ENCODE assay signal across 9 cellular contexts in the genomic region with DNA sequence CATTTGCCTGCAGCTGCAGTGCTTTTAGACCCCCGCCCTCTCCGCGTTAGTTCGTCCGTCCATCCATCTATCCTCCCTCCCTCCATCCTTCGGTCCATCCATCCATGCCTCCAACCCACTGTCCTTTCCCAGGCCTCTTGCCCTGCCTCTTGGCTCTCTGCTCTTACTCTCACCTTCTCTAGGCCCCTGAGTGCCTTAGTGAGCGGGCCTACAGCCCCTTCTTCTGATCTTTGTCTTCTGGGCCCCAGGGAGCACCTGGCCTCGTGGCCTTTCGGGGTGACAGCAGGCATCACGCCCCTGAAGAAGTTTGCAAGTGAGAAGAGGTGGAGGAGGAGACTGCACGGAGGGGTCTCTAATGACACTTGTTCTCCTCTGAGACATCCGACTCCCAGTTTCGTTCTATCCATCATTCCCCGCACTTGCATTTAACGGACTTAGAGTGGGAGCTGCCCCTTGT. TPM values are rescaled to one million over a fixed set of nuclear protein-coding genes. Genes with fewer than 3 reads are reported as not detected.
A peak's percentile ranks its signal among the peaks of the same experiment; 100 is the strongest.
DNase-seq lines count a peak whose midpoint lies in the region; ATAC-seq, FAIRE-seq and TF ChIP-seq lines count a peak whose summit lies in the region.
"Had no signal": no experiment of that assay in that cellular context is flagged by ENCODE, and none has a peak within 500 bp of the region (broad histone marks: within the 10 kb centered on the region; RNA-seq: fewer than 3 reads in every experiment).

No MANE protein-coding gene starts in this region.

- FAIRE-seq in small intestine (lab: Jason Lieb, UNC): no peak
- FAIRE-seq: A204.1 had no signal

- ATAC-seq in GM19035 (IDR thresholded peaks at IDR 0.05; ENCODE audit: unreplicated experiment) (no peak), HG02938 (IDR thresholded peaks at IDR 0.05; ENCODE audit: unreplicated experiment) (no peak)

- WGBS in small intestine, 3 donors: 22 to 25% (median 23%) methylated on average over 15 of the region's 15 CpGs

- TF ChIP-seq CTCF in WERI-Rb-1 (IDR thresholded peaks at IDR 0.05; ENCODE audit: low read depth, low read length) (no peak), left ventricle myocardium inferior (IDR thresholded peaks at IDR 0.05; ENCODE audit: borderline replicate concordance) (no peak)

- H3K4me3 ChIP-seq in WERI-Rb-1 (ENCODE audit: low read depth, low read length) (peak overlapping the region; percentile 89), left ventricle myocardium inferior (peak overlapping the region; percentile 79), small intestine (ENCODE audit: low read depth in 1 of 2, low read length in 2 of 2) (peak overlapping the region; percentile 62 to 64)

- H3K36me3 ChIP-seq in WERI-Rb-1 (peaks cover 46% of the 10 kb centered on the region), left ventricle myocardium inferior (peaks cover 17% of the 10 kb centered on the region), small intestine (ENCODE audit: control insufficient read depth in 2 of 2, insufficient read depth in 2 of 2, low read length in 2 of 2) (no peaks in the 10 kb centered on the region)

- no peaks in the 10 kb centered on the region for H3K9me3 ChIP-seq in WERI-Rb-1 (ENCODE audit: severe bottlenecking)
- no peaks in the 10 kb centered on the region for H3K9me3 ChIP-seq in left ventricle myocardium inferior (replicated peaks)
- H3K9me3 ChIP-seq in small intestine (ENCODE audit: control insufficient read depth, low read depth): no peaks in the 10 kb centered on the region

- intact Hi-C loops in left ventricle myocardium inferior (cut with micrococcal nuclease): no loop called here

- no peaks in the 10 kb centered on the region for H3K27me3 ChIP-seq in WERI-Rb-1 (ENCODE audit: insufficient read depth, low read depth, severe bottlenecking)
- no peaks in the 10 kb centered on the region for H3K27me3 ChIP-seq in left ventricle myocardium inferior (ENCODE audit: low read depth)
- no peaks in the 10 kb centered on the region for H3K27me3 ChIP-seq in small intestine (ENCODE audit: control insufficient read depth in 2 of 2, insufficient read depth in 2 of 2, low read length in 2 of 2)

- H3K27ac ChIP-seq in WERI-Rb-1 (peak overlapping the region; percentile 100), left ventricle myocardium inferior (replicated peaks) (peak overlapping the region; percentile 98), small intestine (ENCODE audit: low read depth in 1 of 2, low read length in 1 of 2) (no peak overlapping the region)

- H3K4me1 ChIP-seq in left ventricle myocardium inferior (peaks cover 23% of the 10 kb centered on the region), small intestine (ENCODE audit: control insufficient read depth in 2 of 2, insufficient read depth in 1 of 2, low read depth in 1 of 2, low read length in 1 of 2) (peaks cover 0 to 6% of the 10 kb centered on the region in 2 donors)

- DNase-seq in DMS 273 (lab: John Stamatoyannopoulos, UW; ENCODE audit: unreplicated experiment): peak; percentile 63
- DNase-seq in DMS 273 treated with DMSO at 0.1 percent for 48 hours (lab: John Stamatoyannopoulos, UW): no peak
- no peak for DNase-seq in WERI-Rb-1
- DNase-seq in left ventricle myocardium inferior: no peak
- no peak for DNase-seq in small intestine
- DNase-seq in retina: no peak

RNA-seq across cellular contexts. Expression of a gene that starts 0.8 kb away (rescaled TPM):
- 2.1 TPM for total RNA-seq in left ventricle myocardium inferior
- polyA plus RNA-seq in small intestine: 1 to 10 TPM; 4.8 to 8.9 (median 7.0) TPM

RNA-seq across cellular contexts. Expression of a gene that starts 9.3 kb away (rescaled TPM):
- total RNA-seq in left ventricle myocardium inferior: 4.6 TPM
- 1 to 10 TPM; 5.1 to 8.6 (median 6.5) TPM for polyA plus RNA-seq in small intestine

RNA-seq across cellular contexts. Expression of a gene that starts 18.2 kb away (rescaled TPM):
- 25.3 TPM for total RNA-seq in left ventricle myocardium inferior
- polyA plus RNA-seq in small intestine: under 1 TPM in 1 of 3 donors, not detected in 2; 0.67 TPM

RNA-seq across cellular contexts. Expression of a gene that starts 25.0 kb away (rescaled TPM):
- total RNA-seq in left ventricle myocardium inferior: 19.4 TPM
- polyA plus RNA-seq in small intestine: 1 to 10 TPM; 1.6 to 2.9 (median 2.8) TPM

RNA-seq across cellular contexts. Expression of a gene that starts 55.1 kb away (rescaled TPM):
- total RNA-seq in left ventricle myocardium inferior: 0.08 TPM
- under 1 TPM in 1 of 3 donors, not detected in 2; 0.09 TPM for polyA plus RNA-seq in small intestine

Comparison
In these comparisons a context has a peak if more than half of its experiments do, and no peak if none do; other contexts are left out.
1. H3K27ac ChIP-seq: peak in WERI-Rb-1 (single experiment) and left ventricle myocardium inferior (single experiment); none in small intestine (0 of 2).
2. Peak in every context shown above with its lines, with median percentiles within 50 percentile points of each other: H3K4me3 ChIP-seq.